In the genomic region with DNA sequence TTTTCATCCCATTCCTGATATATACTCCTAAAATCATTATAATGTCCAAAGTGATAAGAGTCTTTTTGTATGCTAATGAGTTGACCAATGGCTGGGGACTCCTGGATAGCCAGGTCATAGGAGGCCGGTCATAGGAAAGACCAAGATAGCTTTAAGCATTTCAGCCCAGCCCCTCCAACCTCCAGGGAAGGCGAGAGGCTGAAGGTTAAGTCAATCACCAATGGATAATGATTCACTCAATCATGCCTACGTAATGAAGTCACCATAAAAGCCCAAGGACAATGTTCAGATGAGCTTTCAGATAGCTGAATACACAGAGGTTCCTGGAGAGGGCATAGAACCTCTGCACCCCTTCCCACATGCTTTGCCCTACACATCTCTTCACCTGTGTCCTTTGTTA, we compare ENCODE assay signal across 28 cellular contexts.
"Had no signal": no experiment of that assay in that cellular context is flagged by ENCODE, and none has a peak within 500 bp of the region (broad histone marks: within the 10 kb centered on the region; RNA-seq: fewer than 3 reads in every experiment).

No MANE protein-coding gene starts in this region.

- H3K9me3 ChIP-seq: breast epithelium, heart right ventricle, pancreas, prostate gland, uterus had no signal

- H3K4me3 Mint-ChIP-seq: activated CD4-positive, alpha-beta T cell treated with anti-CD3 and anti-CD28 coated beads for 36 hours; activated CD8-positive, alpha-beta memory T cell treated with anti-CD3 and anti-CD28 coated beads, Interleukin-2, amount 10 ng/mL, durations not matched to agents 7 days and 5 days; activated CD8-positive, alpha-beta T cell treated with anti-CD3 and anti-CD28 coated beads, Interleukin-2, amount 10 ng/mL, durations not matched to agents 7 days and 5 days; activated naive CD4-positive, alpha-beta T cell treated with anti-CD3 and anti-CD28 coated beads, Interleukin-2, amount 50 U/mL, for 24 hours; mesothelial cell of epicardium; naive thymus-derived CD4-positive, alpha-beta T cell; stimulated activated memory B cell treated with anti-CD40 and anti-IgM and Interleukin-4, amounts not matched to agents 10 μg/mL and 1 μg/mL and 100 μg/mL, for 72 hours; stimulated activated naive CD8-positive, alpha-beta T cell treated with anti-CD3 and anti-CD28 coated beads, Interleukin-15, amount 100 ng/mL, for 72 hours; T-helper 2 cell treated with Interferon-gamma antibody and Interleukin-4, amounts not matched to agents 5 μg/mL and 100 μg/mL, for 36 hours; type B pancreatic cell had no signal

- H3K27ac Mint-ChIP-seq: activated CD4-positive, alpha-beta T cell treated with anti-CD3 and anti-CD28 coated beads for 36 hours; activated CD8-positive, alpha-beta memory T cell treated with anti-CD3 and anti-CD28 coated beads, Interleukin-2, amount 10 ng/mL, durations not matched to agents 7 days and 5 days; activated CD8-positive, alpha-beta T cell treated with anti-CD3 and anti-CD28 coated beads, Interleukin-2, amount 10 ng/mL, durations not matched to agents 7 days and 5 days; activated naive CD4-positive, alpha-beta T cell treated with anti-CD3 and anti-CD28 coated beads, Interleukin-2, amount 50 U/mL, for 24 hours; activated T-helper 2 cell treated with anti-CD3 and anti-CD28 coated beads, Interferon-gamma antibody, Interleukin-2, Interleukin-4, amounts not matched to agents 10 μg/mL and 5 μg/mL and 100 μg/mL, durations not matched to agents 14 hours and 24 hours and 36 hours; mesothelial cell of epicardium; naive thymus-derived CD4-positive, alpha-beta T cell; stimulated activated memory B cell treated with anti-CD40 and anti-IgM and Interleukin-4, amounts not matched to agents 10 μg/mL and 1 μg/mL and 100 μg/mL, for 72 hours; T-helper 2 cell treated with Interferon-gamma antibody and Interleukin-4, amounts not matched to agents 5 μg/mL and 100 μg/mL, for 36 hours; type B pancreatic cell had no signal

- H3K4me1 Mint-ChIP-seq: activated CD4-positive, alpha-beta T cell treated with anti-CD3 and anti-CD28 coated beads for 36 hours; activated CD8-positive, alpha-beta memory T cell treated with anti-CD3 and anti-CD28 coated beads, Interleukin-2, amount 10 ng/mL, durations not matched to agents 7 days and 5 days; activated naive CD4-positive, alpha-beta T cell treated with anti-CD3 and anti-CD28 coated beads, Interleukin-2, amount 50 U/mL, for 24 hours; mesothelial cell of epicardium; naive thymus-derived CD4-positive, alpha-beta T cell; stimulated activated memory B cell treated with anti-CD40 and anti-IgM and Interleukin-4, amounts not matched to agents 10 μg/mL and 1 μg/mL and 100 μg/mL, for 72 hours; stimulated activated naive CD8-positive, alpha-beta T cell treated with anti-CD3 and anti-CD28 coated beads, Interleukin-15, amount 100 ng/mL, for 72 hours had no signal

- H3K9me3 Mint-ChIP-seq: activated naive CD4-positive, alpha-beta T cell treated with anti-CD3 and anti-CD28 coated beads, Interleukin-2, amount 50 U/mL, for 24 hours; activated T-helper 2 cell treated with anti-CD3 and anti-CD28 coated beads, Interferon-gamma antibody, Interleukin-2, Interleukin-4, amounts not matched to agents 10 μg/mL and 5 μg/mL and 100 μg/mL, durations not matched to agents 14 hours and 24 hours and 36 hours; mesothelial cell of epicardium; naive thymus-derived CD4-positive, alpha-beta T cell; stimulated activated memory B cell treated with anti-CD40 and anti-IgM and Interleukin-4, amounts not matched to agents 10 μg/mL and 1 μg/mL and 100 μg/mL, for 72 hours; stimulated activated naive CD8-positive, alpha-beta T cell treated with anti-CD3 and anti-CD28 coated beads, Interleukin-15, amount 100 ng/mL, for 72 hours; T-helper 2 cell treated with Interferon-gamma antibody and Interleukin-4, amounts not matched to agents 5 μg/mL and 100 μg/mL, for 36 hours; type B pancreatic cell had no signal

- ATAC-seq: activated CD4-positive, alpha-beta T cell treated with anti-CD3 and anti-CD28 coated beads for 36 hours; activated CD8-positive, alpha-beta memory T cell treated with anti-CD3 and anti-CD28 coated beads, Interleukin-2, amount 10 ng/mL, durations not matched to agents 7 days and 5 days; activated CD8-positive, alpha-beta T cell treated with anti-CD3 and anti-CD28 coated beads, Interleukin-2, amount 10 ng/mL, durations not matched to agents 7 days and 5 days; esophagus mucosa; heart right ventricle; left ventricle myocardium superior; naive thymus-derived CD4-positive, alpha-beta T cell; pancreas; sciatic nerve; stimulated activated memory B cell treated with anti-CD40 and anti-IgM and Interleukin-4, amounts not matched to agents 10 μg/mL and 1 μg/mL and 100 μg/mL, for 72 hours; stimulated activated naive CD8-positive, alpha-beta T cell treated with anti-CD3 and anti-CD28 coated beads, Interleukin-15, amount 100 ng/mL, for 72 hours had no signal

- H3K27me3 ChIP-seq: breast epithelium, pancreas, uterus had no signal

- DNase-seq: activated CD4-positive, alpha-beta T cell treated with anti-CD3 and anti-CD28 coated beads for 36 hours; activated CD4-positive, CD25-positive, alpha-beta regulatory T cell; activated CD8-positive, alpha-beta memory T cell treated with anti-CD3 and anti-CD28 coated beads, Interleukin-2, amount 10 ng/mL, durations not matched to agents 7 days and 5 days; activated CD8-positive, alpha-beta T cell treated with anti-CD3 and anti-CD28 coated beads, Interleukin-2, amount 10 ng/mL, durations not matched to agents 7 days and 5 days; activated T-cell treated with anti-CD3 and anti-CD28 coated beads, Interleukin-2, amount 50 U/mL, for 48 hours; central memory CD4-positive, alpha-beta T cell; foreskin fibroblast; heart right ventricle; islet precursor cell; left ventricle myocardium superior; naive thymus-derived CD4-positive, alpha-beta T cell; pancreas; retina; stimulated activated CD4-positive, alpha-beta T cell treated with anti-CD3 and anti-CD28 coated beads, Interleukin-4, amount 100 ng/mL, for 24 hours; stimulated activated naive CD8-positive, alpha-beta T cell treated with anti-CD3 and anti-CD28 coated beads, Interleukin-15, amount 100 ng/mL, for 72 hours; substantia nigra; uterus had no signal

- H3K36me3 Mint-ChIP-seq: activated CD8-positive, alpha-beta memory T cell treated with anti-CD3 and anti-CD28 coated beads, Interleukin-2, amount 10 ng/mL, durations not matched to agents 7 days and 5 days; activated naive CD4-positive, alpha-beta T cell treated with anti-CD3 and anti-CD28 coated beads, Interleukin-2, amount 50 U/mL, for 24 hours; naive thymus-derived CD4-positive, alpha-beta T cell; stimulated activated memory B cell treated with anti-CD40 and anti-IgM and Interleukin-4, amounts not matched to agents 10 μg/mL and 1 μg/mL and 100 μg/mL, for 72 hours; type B pancreatic cell had no signal

- H3K27me3 Mint-ChIP-seq: activated CD4-positive, alpha-beta T cell treated with anti-CD3 and anti-CD28 coated beads for 36 hours; activated naive CD4-positive, alpha-beta T cell treated with anti-CD3 and anti-CD28 coated beads, Interleukin-2, amount 50 U/mL, for 24 hours; stimulated activated naive CD8-positive, alpha-beta T cell treated with anti-CD3 and anti-CD28 coated beads, Interleukin-15, amount 100 ng/mL, for 72 hours; type B pancreatic cell had no signal

- H3K4me1 ChIP-seq: breast epithelium, heart right ventricle, pancreas, prostate gland, uterus had no signal

- H3K36me3 ChIP-seq: breast epithelium, heart right ventricle, pancreas, prostate gland had no signal

- H3K27ac ChIP-seq: breast epithelium, heart right ventricle, pancreas, prostate gland, skin epidermis, uterus had no signal

- FAIRE-seq: pancreas had no signal

- H3K4me3 ChIP-seq: breast epithelium, heart right ventricle, pancreas, prostate gland, skin epidermis, uterus had no signal
